ENCODE assay signal across 8 cellular contexts in genomic region chr9:62801961-62802718, GRCh38.
DNase-seq lines count a peak whose midpoint lies in the region; ATAC-seq and TF ChIP-seq lines count a peak whose summit lies in the region.
"Not testable (repeated sequence)": the region's sequence is repeated elsewhere in the genome, so short reads cannot be mapped to it uniquely, and the experiment has no call there.

No MANE protein-coding gene starts in this region.

- not testable (repeated sequence) for H3K27ac ChIP-seq in osteoblast (ENCODE audit: low read depth, low read length)
- H3K27ac ChIP-seq in temporal lobe (ENCODE audit: low read depth, low read length), result peak overlapping the region; percentile 36

- intact Hi-C loops in MCF 10A (cut with micrococcal nuclease); left ventricle myocardium superior (cut with micrococcal nuclease): not testable (repeated sequence)

- not testable (repeated sequence) for H3K27ac Mint-ChIP-seq in MCF 10A (ENCODE audit: low read depth, unreplicated experiment)

- not testable (repeated sequence) for H3K36me3 ChIP-seq in osteoblast (ENCODE audit: insufficient read depth, low read length)

- H3K4me1 Mint-ChIP-seq in MCF 10A (ENCODE audit: insufficient read depth, unreplicated experiment), result not testable (repeated sequence)

- peak; percentile 99 for ATAC-seq in GM21723 (IDR thresholded peaks at IDR 0.05; ENCODE audit: unreplicated experiment)
- ATAC-seq in HG03565 (IDR thresholded peaks at IDR 0.05; ENCODE audit: unreplicated experiment), result peak; percentile 99
- ATAC-seq in left ventricle myocardium superior, result peak; percentile 99

- peaks cover 39% of the 10 kb centered on the region for H3K27me3 ChIP-seq in osteoblast (ENCODE audit: insufficient read depth, low read length)

- peak overlapping the region; percentile 83 for H2AFZ ChIP-seq in osteoblast (ENCODE audit: low read length)

- H3K27me3 Mint-ChIP-seq in MCF 10A (ENCODE audit: insufficient read depth, unreplicated experiment), result peaks cover 52% of the 10 kb centered on the region

- not testable (repeated sequence) for H4K20me1 ChIP-seq in osteoblast (ENCODE audit: insufficient read depth, low read length)

- peak; percentile 54 for DNase-seq in MCF 10A (ENCODE audit: unreplicated experiment)
- peak; percentile 90 for DNase-seq in left ventricle myocardium superior
- DNase-seq in osteoblast (ENCODE audit: insufficient read length, low spot score, missing footprints), result peak; percentile 94

- peak overlapping the region; percentile 80 for H3K4me2 ChIP-seq in osteoblast (ENCODE audit: insufficient read depth, low read length)

- peak overlapping the region; percentile 30 for H3K4me3 Mint-ChIP-seq in MCF 10A (ENCODE audit: unreplicated experiment)

- CTCF ChIA-PET in MCF 10A (lab: Yijun Ruan, JAX), result not testable (repeated sequence)

- POLR2A ChIA-PET in MCF 10A (lab: Yijun Ruan, JAX), result interaction anchor here (1.2 kb wide), 1 partner anchor 1015 kb away, joined by 6 read pairs; no protein-coding TSS in a partner anchor

- not testable (repeated sequence) for H3K79me2 ChIP-seq in osteoblast (ENCODE audit: insufficient read depth, low read length)

- not testable (repeated sequence) for H3K36me3 Mint-ChIP-seq in MCF 10A (ENCODE audit: insufficient read depth, unreplicated experiment)

- H3K4me1 ChIP-seq in osteoblast (ENCODE audit: insufficient read depth, low read length), result not testable (repeated sequence)

- H3K9me3 ChIP-seq in osteoblast (ENCODE audit: low read depth, low read length), result not testable (repeated sequence)

- TF ChIP-seq CTCF in GM12872 (IDR thresholded peaks at IDR 0.05; ENCODE audit: insufficient read depth, low read depth, low read length), result peak; percentile 25; the same call in 2 of the 3 replicates
- TF ChIP-seq CTCF in WI38 (IDR thresholded peaks at IDR 0.05; ENCODE audit: low read depth, low read length); MCF 10A (IDR thresholded peaks at IDR 0.05; ENCODE audit: unreplicated experiment); osteoblast (IDR thresholded peaks at IDR 0.05; ENCODE audit: extremely low read depth, low read depth, low read length): not testable (repeated sequence)

- H3K4me3 ChIP-seq in WI38 (ENCODE audit: low read depth, low read length) (peak overlapping the region; percentile 68), osteoblast (ENCODE audit: insufficient read depth, low read length) (peak overlapping the region; percentile 72)

- H3K9me3 Mint-ChIP-seq in MCF 10A (ENCODE audit: unreplicated experiment), result not testable (repeated sequence)

- not testable (repeated sequence) for BruUV-seq in MCF 10A (replicated peaks; lab: Mats Ljungman, UMichigan)
